10 cellular contexts compared by ENCODE assay signal in the genomic region with DNA sequence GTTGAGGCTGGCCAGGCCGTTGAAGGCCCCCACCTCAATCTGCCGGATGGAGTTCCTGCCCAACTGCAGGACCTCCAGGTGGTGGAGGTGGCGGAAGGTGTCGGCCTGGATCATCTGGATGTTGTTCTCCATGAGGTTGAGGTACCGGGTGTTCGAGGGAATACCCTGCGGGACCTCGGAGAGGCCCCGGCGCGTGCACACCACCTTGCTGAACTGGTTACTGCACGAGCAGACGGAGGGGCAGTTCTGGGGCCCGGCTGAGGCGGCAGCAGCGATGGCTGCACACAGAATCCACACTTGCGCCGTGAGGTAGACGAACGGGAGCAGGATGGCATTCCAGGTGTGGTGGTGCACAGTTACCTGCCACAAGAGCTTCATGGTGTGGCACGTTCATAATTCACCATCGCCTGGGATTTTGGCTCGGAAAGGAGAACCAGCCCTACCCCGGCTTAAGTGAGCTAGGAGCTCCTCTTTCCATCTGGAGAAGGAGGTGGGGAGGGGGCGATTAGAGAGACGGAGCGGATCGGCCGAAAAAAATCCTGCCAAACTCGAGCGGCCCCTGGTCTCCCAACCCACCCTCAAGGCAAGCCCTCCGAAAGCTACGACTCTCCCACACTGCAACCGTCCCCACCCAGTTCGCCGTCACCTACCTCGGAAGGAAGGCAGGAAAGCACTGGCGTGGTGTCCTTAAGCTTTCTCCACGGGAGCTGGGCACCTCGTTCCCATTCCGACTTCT. TPM values are rescaled to one million over a fixed set of nuclear protein-coding genes. Genes with fewer than 3 reads are reported as not detected.
A peak's percentile ranks its signal among the peaks of the same experiment; 100 is the strongest.
DNase-seq lines count a peak whose midpoint lies in the region; ATAC-seq and TF ChIP-seq lines count a peak whose summit lies in the region.
"Had no signal": no experiment of that assay in that cellular context is flagged by ENCODE, and none has a peak within 500 bp of the region (broad histone marks: within the 10 kb centered on the region; RNA-seq: fewer than 3 reads in every experiment).

No MANE protein-coding gene starts in this region.

- H3K27me3 Mint-ChIP-seq in IgD-negative memory B cell (no peaks in the 10 kb centered on the region), endodermal cell (ENCODE audit: insufficient read depth) (peaks cover 50% of the 10 kb centered on the region), neural crest cell (ENCODE audit: low read depth) (no peaks in the 10 kb centered on the region)

- CTCF ChIA-PET in AG04450 (lab: Charles Lee): interaction anchor here (0.6 to 1.3 kb wide), 5 partner anchors 11 to 322 kb away, joined by 3 to 10 read pairs (median 3); no protein-coding TSS in a partner anchor

- H3K36me3 ChIP-seq in endodermal cell (ENCODE audit: control insufficient read depth, insufficient read depth, low read length): peaks cover 20% of the 10 kb centered on the region

- no peak for DNase-seq in AG04450 (ENCODE audit: low read depth, low spot score)
- peak; percentile 77 for DNase-seq in endodermal cell
- no peak for DNase-seq in neural crest cell (ENCODE audit: low read depth, low spot score)
- DNase-seq in left lobe of liver (ENCODE audit: low spot score): no peak
- no peak for DNase-seq in NCI-H187 treated with DMSO at 0.1 percent for 48 hours (lab: John Stamatoyannopoulos, UW)

- H3K27ac ChIP-seq in AG04450 (ENCODE audit: low read depth, low read length): no peak overlapping the region
- H3K27ac ChIP-seq in endodermal cell (ENCODE audit: low read depth, low read length): no peak overlapping the region
- H3K27ac ChIP-seq: KMS-11 had no signal

- POLR2A ChIA-PET in AG04450 (lab: Yijun Ruan, JAX): interaction anchor here (0.6 to 1.4 kb wide), 2 partner anchors 35 to 165 kb away, joined by 3 to 4 read pairs; no protein-coding TSS in a partner anchor

- H3K9me3 Mint-ChIP-seq in IgD-negative memory B cell: no peaks in the 10 kb centered on the region
- no peaks in the 10 kb centered on the region for H3K9me3 Mint-ChIP-seq in endodermal cell
- no peaks in the 10 kb centered on the region for H3K9me3 Mint-ChIP-seq in neural crest cell

- H3K27me3 ChIP-seq in AG04450 (ENCODE audit: control insufficient read depth, insufficient read depth, low read length): no peaks in the 10 kb centered on the region
- H3K27me3 ChIP-seq in endodermal cell (ENCODE audit: control insufficient read depth, insufficient read depth, low read length, poor library complexity, severe bottlenecking): peaks cover 27% of the 10 kb centered on the region

- H3K4me1 ChIP-seq in endodermal cell (ENCODE audit: control insufficient read depth, insufficient read depth, low read length): peaks cover 6% of the 10 kb centered on the region

- no peak for ATAC-seq in HG03280 (IDR thresholded peaks at IDR 0.05; ENCODE audit: unreplicated experiment)
- no peak for ATAC-seq in left lobe of liver
- ATAC-seq in HG02610 (IDR thresholded peaks at IDR 0.05; ENCODE audit: unreplicated experiment): no peak

- 37 to 72% methylated on average over 11 to 37 of the region's 41 CpGs for WGBS in endodermal cell (ENCODE audit: insufficient coverage in 1 of 2, insufficient read length in 1 of 2), 2 experiments

- no peaks in the 10 kb centered on the region; the same call in 1 of the 2 replicates for H3K9me3 ChIP-seq in AG04450 (ENCODE audit: control insufficient read depth, insufficient read depth, low read length)
- no peaks in the 10 kb centered on the region for H3K9me3 ChIP-seq in endodermal cell (ENCODE audit: control insufficient read depth, low read length)

- H3K9ac ChIP-seq in endodermal cell (ENCODE audit: extremely low read depth, low read length, poor library complexity, severe bottlenecking): no peak overlapping the region
- H3K9ac ChIP-seq: KMS-11 had no signal

- H3K27ac Mint-ChIP-seq in IgD-negative memory B cell: peak overlapping the region in 1 of 3 donors; percentile 78
- H3K27ac Mint-ChIP-seq in endodermal cell: peak overlapping the region; percentile 64
- no peak overlapping the region for H3K27ac Mint-ChIP-seq in neural crest cell (ENCODE audit: unreplicated experiment)

- peaks cover 15 to 18% (median 16%) of the 10 kb centered on the region in 3 donors for H3K4me1 Mint-ChIP-seq in IgD-negative memory B cell
- peaks cover 9% of the 10 kb centered on the region for H3K4me1 Mint-ChIP-seq in endodermal cell
- H3K4me1 Mint-ChIP-seq in neural crest cell: peaks cover 52% of the 10 kb centered on the region

- peak overlapping the region; percentile 65 to 91 (median 68) for H3K4me3 Mint-ChIP-seq in IgD-negative memory B cell
- H3K4me3 Mint-ChIP-seq in endodermal cell: peak overlapping the region; percentile 64
- H3K4me3 Mint-ChIP-seq in neural crest cell: peak overlapping the region; percentile 94

- H3K36me3 Mint-ChIP-seq in IgD-negative memory B cell (peaks cover 7% of the 10 kb centered on the region), endodermal cell (ENCODE audit: low read depth) (peaks cover 13% of the 10 kb centered on the region), neural crest cell (ENCODE audit: low read depth) (peaks cover 12% of the 10 kb centered on the region)

- TF ChIP-seq CTCF in AG04450 (IDR thresholded peaks at IDR 0.05; ENCODE audit: low read depth, low read length) (no peak), endodermal cell (conservative IDR thresholded peaks at IDR 0.05) (no peak), neural crest cell (conservative IDR thresholded peaks at IDR 0.05) (no peak)

- H3K4me3 ChIP-seq in AG04450 (ENCODE audit: low read depth, low read length): 0 out of 2 replicates have a peak overlapping the region, but pooled peaks have one; percentile 34
- peak overlapping the region; percentile 75 for H3K4me3 ChIP-seq in endodermal cell (ENCODE audit: low read length)

RNA-seq across cellular contexts. Expression of a gene that starts 0.8 kb away (rescaled TPM):
- polyA plus RNA-seq in AG04450 (2011; rRNA removed) (0.35 and 0.72 TPM in 2 replicates), IgD-negative memory B cell (not detected)
- 0.91 and 1.4 TPM in 2 replicates for polyA minus RNA-seq in AG04450 (2011; rRNA and poly(A)+ RNA removed)
- total RNA-seq in endodermal cell (1 to 10 TPM; 1.5 TPM), neural crest cell (67.5 and 67.6 TPM in 2 replicates), left lobe of liver (2.8 TPM)
- polyA plus RNA-seq in endodermal cell (2013, experiment 1 of 2): 18.8 TPM
- 16.4 TPM for polyA plus RNA-seq in endodermal cell (2013, experiment 2 of 2)
- total RNA-seq: SK-MEL-5 had no signal

Comparison
In these comparisons a context has a peak if more than half of its experiments do, and no peak if none do; other contexts are left out.
1. RNA of a gene that starts 0.8 kb away (total RNA-seq): 67.5 to 67.6 TPM in neural crest cell; 2.8 TPM in left lobe of liver (single experiment) and 1.5 TPM in endodermal cell; every median in the first group is over 10 times any median in the second.
2. Peak in every context shown above with its lines, with median percentiles within 50 percentile points of each other: H3K4me3 Mint-ChIP-seq.